ENCODE assay signal across 22 cellular contexts in the genomic region with DNA sequence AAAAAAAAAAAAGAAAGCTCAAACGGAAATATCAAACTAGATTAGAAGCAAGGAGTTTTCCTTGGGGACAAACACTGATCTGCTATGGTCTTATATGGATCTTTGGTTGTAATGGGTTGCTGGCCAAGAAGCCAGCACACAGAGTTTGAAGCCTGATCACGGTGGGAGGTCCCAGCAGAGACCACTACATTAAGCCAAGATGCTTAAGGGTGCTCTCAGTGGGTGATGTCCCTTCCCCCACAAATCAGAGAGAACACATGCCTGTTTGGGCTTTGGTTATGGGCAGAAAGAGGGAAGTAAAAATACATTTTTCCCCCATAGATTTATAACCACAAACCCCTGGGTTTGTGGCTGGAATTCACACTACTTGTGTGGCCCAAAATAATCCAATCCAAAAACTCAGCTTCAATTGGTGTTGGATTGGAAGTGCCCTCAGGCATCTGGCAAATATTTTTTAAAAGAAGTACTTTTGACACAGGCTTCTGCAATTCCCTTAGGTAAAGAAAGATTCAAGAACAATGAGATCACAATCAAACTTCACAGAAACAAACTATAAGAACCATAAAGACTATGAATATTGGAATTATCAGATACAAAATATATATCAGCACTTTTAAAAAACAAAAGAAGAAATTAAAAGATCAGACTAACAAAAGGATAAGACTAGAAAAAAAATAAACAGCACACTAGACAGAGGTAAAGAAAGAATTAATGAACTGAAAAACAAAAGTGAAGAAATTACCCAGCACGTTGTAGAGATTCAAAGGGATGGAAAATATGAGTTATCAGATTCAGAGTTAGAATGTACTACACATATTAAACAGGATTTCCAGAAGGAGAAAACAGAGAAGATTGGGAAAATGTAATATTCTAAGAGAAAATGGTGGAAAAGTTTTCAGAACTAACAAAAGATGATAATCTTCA. TPM values are rescaled to one million over a fixed set of nuclear protein-coding genes. Genes with fewer than 3 reads are reported as not detected.
A peak's percentile ranks its signal among the peaks of the same experiment; 100 is the strongest.
DNase-seq lines count a peak whose midpoint lies in the region; ATAC-seq and TF ChIP-seq lines count a peak whose summit lies in the region.
"Had no signal": no experiment of that assay in that cellular context is flagged by ENCODE, and none has a peak within 500 bp of the region (broad histone marks: within the 10 kb centered on the region; RNA-seq: fewer than 3 reads in every experiment).

No MANE protein-coding gene starts in this region.

- H3K4me1 ChIP-seq in heart left ventricle: peaks cover 0 to 28% (median 14%) of the 10 kb centered on the region in 12 donors
- H3K4me1 ChIP-seq in SJSA1 (replicated peaks): peaks cover 43% of the 10 kb centered on the region
- no peaks in the 10 kb centered on the region for H3K4me1 ChIP-seq in uterus

- no peaks in the 10 kb centered on the region for H3K27me3 Mint-ChIP-seq in activated CD8-positive, alpha-beta T cell treated with anti-CD3 and anti-CD28 coated beads for 36 hours
- H3K27me3 Mint-ChIP-seq: activated naive CD8-positive, alpha-beta T cell treated with anti-CD3 and anti-CD28 coated beads, Interleukin-2, amount 10 ng/mL, durations not matched to agents 7 days and 5 days; stimulated activated naive CD8-positive, alpha-beta T cell treated with anti-CD3 and anti-CD28 coated beads, Interleukin-15, amount 100 ng/mL, for 72 hours had no signal

- TF ChIP-seq POLR2A in heart left ventricle (IDR thresholded peaks at IDR 0.05): no peak
- no peak for TF ChIP-seq POLR2A in uterus (IDR thresholded peaks at IDR 0.05)

- H3K27me3 ChIP-seq in heart left ventricle (no peaks in the 10 kb centered on the region), SJSA1 (replicated peaks) (no peaks in the 10 kb centered on the region), uterus (no peaks in the 10 kb centered on the region)
- H3K27me3 ChIP-seq: brain microvascular endothelial cell, neutrophil had no signal

- peaks cover 17% of the 10 kb centered on the region for H3K9me3 Mint-ChIP-seq in activated CD8-positive, alpha-beta T cell treated with anti-CD3 and anti-CD28 coated beads for 36 hours

- H3K36me3 ChIP-seq in heart left ventricle (peaks cover 0 to 37% (median 3%) of the 10 kb centered on the region in 9 donors), SJSA1 (peaks cover 29% of the 10 kb centered on the region), uterus (no peaks in the 10 kb centered on the region)
- H3K36me3 ChIP-seq: neutrophil had no signal

- POLR2A ChIA-PET in activated CD8-positive, alpha-beta T cell treated with anti-CD3 and anti-CD28 coated beads for 36 hours (lab: Charles Lee): no interaction called here

- H3K9me3 ChIP-seq in heart left ventricle: peaks cover 0 to 28% (median 5%) of the 10 kb centered on the region in 12 donors
- peaks cover 7% of the 10 kb centered on the region; the same call in 1 of the 2 replicates for H3K9me3 ChIP-seq in SJSA1 (replicated peaks)
- H3K9me3 ChIP-seq in uterus: no peaks in the 10 kb centered on the region
- H3K9me3 ChIP-seq: mucosa of descending colon, neutrophil had no signal

- intact Hi-C loops in heart left ventricle (cut with DNase I) (loop anchor here in 1 of 10 donors (10.0 kb wide), 1 partner anchor 105 kb away; a partner anchor contains a TSS), Right ventricle myocardium inferior (cut with DNase I) (loop anchor here (5.0 kb wide), 1 partner anchor 42 kb away; a partner anchor contains a TSS), uterus (cut with DNase I; ENCODE audit: low total_unique reads) (no loop called here)
- intact Hi-C loops in activated CD8-positive, alpha-beta T cell treated with anti-CD3 and anti-CD28 coated beads for 36 hours (cut with micrococcal nuclease): no loop called here

- 61 to 66% (median 65%) methylated on average over 3 of the region's 3 CpGs for WGBS in heart left ventricle, 4 donors

- TF ChIP-seq CTCF in heart left ventricle (IDR thresholded peaks at IDR 0.05): no peak
- no peak for TF ChIP-seq CTCF in uterus (IDR thresholded peaks at IDR 0.05)
- TF ChIP-seq CTCF in activated CD8-positive, alpha-beta T cell treated with anti-CD3 and anti-CD28 coated beads for 36 hours (IDR thresholded peaks at IDR 0.05): no peak

- H3K4me1 Mint-ChIP-seq in activated CD8-positive, alpha-beta T cell treated with anti-CD3 and anti-CD28 coated beads for 36 hours (ENCODE audit: low read depth): peaks cover 24% of the 10 kb centered on the region
- H3K4me1 Mint-ChIP-seq: CD14-positive monocyte had no signal

- DNase-seq in heart left ventricle: no peak
- DNase-seq in Right ventricle myocardium inferior (ENCODE audit: missing footprints): no peak
- peak; percentile 75 to 90 for DNase-seq in SJSA1 (ENCODE audit: low read depth in 1 of 2, low spot score in 2 of 2)
- peak; percentile 46 for DNase-seq in fibroblast of peridontal ligament (ENCODE audit: extremely low read depth)
- no peak for DNase-seq in uterus
- no peak for DNase-seq in activated CD4-positive, CD25-positive, alpha-beta regulatory T cell (lab: John Stamatoyannopoulos, UW)
- no peak for DNase-seq in activated CD8-positive, alpha-beta T cell treated with anti-CD3 and anti-CD28 coated beads for 36 hours
- DNase-seq: activated CD4-positive, alpha-beta T cell treated with anti-CD3 and anti-CD28 coated beads for 1 hour; activated naive CD8-positive, alpha-beta T cell treated with anti-CD3 and anti-CD28 coated beads, Interleukin-2, amount 10 ng/mL, durations not matched to agents 7 days and 5 days; brain microvascular endothelial cell; GM23248; mucosa of descending colon; NCI-H1417 treated with DMSO at 0.1 percent for 48 hours; NCI-H510A; stimulated activated CD4-positive, alpha-beta T cell treated with anti-CD3 and anti-CD28 coated beads, Interleukin-4, amount 100 ng/mL, for 4 hours; stimulated activated naive CD8-positive, alpha-beta T cell treated with anti-CD3 and anti-CD28 coated beads, Interleukin-15, amount 100 ng/mL, for 72 hours had no signal

- H3K4me3 ChIP-seq in heart left ventricle: no peak overlapping the region
- no peak overlapping the region for H3K4me3 ChIP-seq in SJSA1
- no peak overlapping the region for H3K4me3 ChIP-seq in uterus
- H3K4me3 ChIP-seq: GM12878, GM23248, mucosa of descending colon had no signal

- H3K27ac ChIP-seq in heart left ventricle (peak overlapping the region in 7 of 12 donors; percentile 1 to 59 (median 33)), SJSA1 (peak overlapping the region; percentile 73), uterus (peak overlapping the region; percentile 56 to 93)
- H3K27ac ChIP-seq: brain microvascular endothelial cell, GM23248, neutrophil had no signal

- H3K4me3 Mint-ChIP-seq in activated CD8-positive, alpha-beta T cell treated with anti-CD3 and anti-CD28 coated beads for 36 hours: no peak overlapping the region
- H3K4me3 Mint-ChIP-seq: activated naive CD8-positive, alpha-beta T cell treated with anti-CD3 and anti-CD28 coated beads, Interleukin-2, amount 10 ng/mL, durations not matched to agents 7 days and 5 days; activated T-helper 1 cell treated with anti-CD3 and anti-CD28 coated beads, Interleukin-12 subunit alpha, Interleukin-12 subunit beta, Interleukin-2, Interleukin-4 antibody, amounts not matched to agents 30 ng/mL and 10 ng/mL and 1 ng/mL, durations not matched to agents 14 hours and 24 hours and 36 hours; CD14-positive monocyte; stimulated activated naive CD8-positive, alpha-beta T cell treated with anti-CD3 and anti-CD28 coated beads, Interleukin-15, amount 100 ng/mL, for 72 hours had no signal

- ATAC-seq in heart left ventricle: peak in 2 of 4 donors; percentile 14 to 35
- no peak for ATAC-seq in Right ventricle myocardium inferior
- ATAC-seq in HG02798 (IDR thresholded peaks at IDR 0.05; ENCODE audit: poor library complexity, unreplicated experiment): no peak
- ATAC-seq in activated CD8-positive, alpha-beta T cell treated with anti-CD3 and anti-CD28 coated beads for 36 hours: no peak
- ATAC-seq: GM12878; mucosa of descending colon; Panc1; stimulated activated naive CD8-positive, alpha-beta T cell treated with anti-CD3 and anti-CD28 coated beads, Interleukin-15, amount 100 ng/mL, for 72 hours had no signal

- CTCF ChIA-PET in activated CD8-positive, alpha-beta T cell treated with anti-CD3 and anti-CD28 coated beads for 36 hours (lab: Charles Lee): no interaction called here

- peaks cover 70% of the 10 kb centered on the region for H3K36me3 Mint-ChIP-seq in activated CD8-positive, alpha-beta T cell treated with anti-CD3 and anti-CD28 coated beads for 36 hours (ENCODE audit: low read depth)

- no peak overlapping the region for H3K27ac Mint-ChIP-seq in activated CD8-positive, alpha-beta T cell treated with anti-CD3 and anti-CD28 coated beads for 36 hours
- H3K27ac Mint-ChIP-seq: activated naive CD8-positive, alpha-beta T cell treated with anti-CD3 and anti-CD28 coated beads, Interleukin-2, amount 10 ng/mL, durations not matched to agents 7 days and 5 days; activated T-helper 1 cell treated with anti-CD3 and anti-CD28 coated beads, Interleukin-12 subunit alpha, Interleukin-12 subunit beta, Interleukin-2, Interleukin-4 antibody, amounts not matched to agents 30 ng/mL and 10 ng/mL and 1 ng/mL, durations not matched to agents 14 hours and 24 hours and 36 hours; CD14-positive monocyte; stimulated activated naive CD8-positive, alpha-beta T cell treated with anti-CD3 and anti-CD28 coated beads, Interleukin-15, amount 100 ng/mL, for 72 hours had no signal

RNA-seq across cellular contexts. Expression of a gene that starts 44.7 kb away (rescaled TPM):
- total RNA-seq in heart left ventricle (10 to 100 TPM in 7 of 9 donors, 1 to 10 TPM in 2; 8.9 to 17.8 (median 14.0) TPM), Right ventricle myocardium inferior (12.9 TPM), uterus (10 to 100 TPM in 2 of 4 donors, 1 to 10 TPM in 2; 3.1 to 18.0 (median 13.2) TPM)
- polyA plus RNA-seq in heart left ventricle: 10 to 100 TPM; 12.1 to 19.0 TPM
- 20.5 and 28.6 TPM in 2 replicates for total RNA-seq in SJSA1 (2014; rRNA removed; shearing (Covaris generic))
- 10 to 100 TPM; 19.9 to 20.4 TPM for total RNA-seq in activated CD8-positive, alpha-beta T cell treated with anti-CD3 and anti-CD28 coated beads for 36 hours

RNA-seq across cellular contexts. Expression of a gene that starts 44.8 kb away (rescaled TPM):
- total RNA-seq in heart left ventricle (10 to 100 TPM; 34.7 to 72.3 (median 55.5) TPM), Right ventricle myocardium inferior (71.6 TPM), uterus (10 to 100 TPM in 3 of 4 donors, 1 to 10 TPM in 1; 8.2 to 38.0 (median 24.3) TPM)
- polyA plus RNA-seq in heart left ventricle: 10 to 100 TPM; 38.9 to 72.0 TPM
- total RNA-seq in SJSA1 (2014; rRNA removed; shearing (Covaris generic)): 40.0 and 65.0 TPM in 2 replicates
- 10 to 100 TPM; 25.9 to 28.4 TPM for total RNA-seq in activated CD8-positive, alpha-beta T cell treated with anti-CD3 and anti-CD28 coated beads for 36 hours

Comparison
In these comparisons a context has a peak if more than half of its experiments do, and no peak if none do; other contexts are left out.
1. DNase-seq: peak in SJSA1 (2 of 2) and fibroblast of peridontal ligament (single experiment); none in heart left ventricle (0 of 5), Right ventricle myocardium inferior (single experiment), uterus (0 of 2), activated CD4-positive, CD25-positive, alpha-beta regulatory T cell (0 of 4) and activated CD8-positive, alpha-beta T cell treated with anti-CD3 and anti-CD28 coated beads for 36 hours (single experiment).
2. Peak in every context shown above with its lines, with median percentiles within 50 percentile points of each other: H3K27ac ChIP-seq.